In genomic region chr3:5122030-5122740, GRCh38 we compare ENCODE assay signal across 8 cellular contexts. TPM values are rescaled to one million over a fixed set of nuclear protein-coding genes. Genes with fewer than 3 reads are reported as not detected.
DNase-seq lines count a peak whose midpoint lies in the region; ATAC-seq, FAIRE-seq and TF ChIP-seq lines count a peak whose summit lies in the region.

Gene ARL8B, plus strand, starts transcription at chr3:5122292. Its CDS starts 174 bp downstream, at chr3:5122466.

- FAIRE-seq in D721Med (lab: Jason Lieb, UNC), result no peak

- ATAC-seq in GM21360 (IDR thresholded peaks at IDR 0.05; ENCODE audit: unreplicated experiment), result peak; percentile 94

- TF ChIP-seq CTCF in D721Med (IDR thresholded peaks at IDR 0.05; ENCODE audit: insufficient read depth, missing control alignments), result peak; percentile 88

- peak within 1 kb of the TSS; percentile 93 for H3K27ac ChIP-seq in epithelial cell of prostate

- peak; percentile 85 for DNase-seq in D721Med (ENCODE audit: insufficient read length, low spot score)
- DNase-seq in HT1080 (ENCODE audit: low read depth), result peak; percentile 88
- DNase-seq in OCI-M2 (lab: John Stamatoyannopoulos, UW; ENCODE audit: unreplicated experiment), result peak; percentile 74
- peak; percentile 89 for DNase-seq in activated T-cell treated with anti-CD3 and anti-CD28 coated beads for 4 hours
- peak; percentile 60 for DNase-seq in epithelial cell of prostate (ENCODE audit: low read depth, low spot score)
- peak; percentile 92 for DNase-seq in mucosa of gallbladder (ENCODE audit: low spot score)
- DNase-seq in stimulated activated CD8-positive, alpha-beta memory T cell treated with anti-CD3 and anti-CD28 coated beads, Interleukin-4, amount 100 ng/mL, for 24 hours (ENCODE audit: low read depth), result peak; percentile 90

RNA-seq across cellular contexts. Expression of gene ARL8B, which starts in this region (rescaled TPM):
- 30.2 and 35.8 TPM in 2 replicates for total RNA-seq in HT1080 (2014; rRNA removed; shearing (Covaris generic))
- polyA plus RNA-seq in HT1080 (2015; cell fraction: cytosol; rRNA removed), result 71.7 and 84.4 TPM in 2 replicates
- 47.7 and 51.6 TPM in 2 replicates for polyA plus RNA-seq in HT1080 (2015; cell fraction: nucleus; rRNA removed)
- total RNA-seq in mucosa of gallbladder, result 52.3 TPM

Comparison
In these comparisons a context has a peak if more than half of its experiments do, and no peak if none do; other contexts are left out.
1. Peak in every context shown above with its lines: DNase-seq, ATAC-seq and H3K27ac ChIP-seq.